ENCODE assay signal across 19 cellular contexts in the genomic region with DNA sequence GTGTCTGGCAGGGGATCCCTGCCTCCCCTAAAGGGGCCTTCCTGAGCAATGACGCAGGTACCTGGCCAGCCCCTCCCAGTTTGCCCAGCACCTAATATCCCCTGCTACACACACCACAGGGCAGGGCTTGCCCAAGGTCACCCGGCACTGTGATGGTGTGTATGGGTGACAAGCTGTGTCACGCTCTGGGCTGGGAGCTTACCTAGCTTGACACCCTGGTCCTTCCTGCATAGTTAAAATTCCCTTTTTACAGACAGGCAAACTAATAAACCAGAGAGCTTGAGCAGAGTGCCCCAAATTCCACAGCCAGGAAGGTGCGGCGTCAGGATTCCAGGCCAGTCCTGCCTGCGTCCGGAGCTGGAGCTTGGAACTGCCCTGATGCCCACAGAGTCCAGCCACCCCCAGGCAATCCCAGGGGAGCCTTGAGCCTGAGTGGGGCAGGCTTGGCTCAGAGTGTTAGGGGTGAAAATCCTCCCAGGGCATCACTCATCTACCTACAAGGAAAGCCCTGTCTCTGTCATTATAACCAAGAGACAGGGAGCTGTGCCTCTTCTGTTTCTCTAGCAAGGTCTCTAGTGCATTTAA. TPM values are rescaled to one million over a fixed set of nuclear protein-coding genes. Genes with fewer than 3 reads are reported as not detected.
DNase-seq lines count a peak whose midpoint lies in the region; ATAC-seq and TF ChIP-seq lines count a peak whose summit lies in the region.
"Had no signal": no experiment of that assay in that cellular context is flagged by ENCODE, and none has a peak within 500 bp of the region (broad histone marks: within the 10 kb centered on the region; RNA-seq: fewer than 3 reads in every experiment).

No MANE protein-coding gene starts in this region.

- H3K27ac Mint-ChIP-seq in endodermal cell (peak overlapping the region; percentile 44), neural progenitor cell (peak overlapping the region; percentile 29)
- H3K27ac Mint-ChIP-seq: CD14-positive monocyte had no signal

- no peak for TF ChIP-seq EP300 in SK-N-SH (IDR thresholded peaks at IDR 0.05; ENCODE audit: borderline replicate concordance in 1 of 2, low read depth in 1 of 2, low read length in 1 of 2)

- H3K36me3 ChIP-seq in SK-N-SH (replicated peaks in 1 of 2; ENCODE audit: control insufficient read depth in 1 of 2, insufficient read depth in 2 of 2, low read length in 1 of 2) (no peaks in the 10 kb centered on the region), endodermal cell (ENCODE audit: control insufficient read depth, insufficient read depth, low read length) (peaks cover 49% of the 10 kb centered on the region), neural progenitor cell (no peaks in the 10 kb centered on the region), Karpas-422 (ENCODE audit: insufficient read depth, low read length) (no peaks in the 10 kb centered on the region)
- H3K36me3 ChIP-seq: BLaER1 had no signal

- H3K9me3 ChIP-seq in SK-N-SH (no peaks in the 10 kb centered on the region), endodermal cell (ENCODE audit: control insufficient read depth, low read length) (no peaks in the 10 kb centered on the region), neural progenitor cell (ENCODE audit: low read depth) (no peaks in the 10 kb centered on the region), Karpas-422 (ENCODE audit: low read length) (no peaks in the 10 kb centered on the region)
- H3K9me3 ChIP-seq: BLaER1 had no signal

- H3K27me3 ChIP-seq in SK-N-SH (ENCODE audit: insufficient read depth), result no peaks in the 10 kb centered on the region
- no peaks in the 10 kb centered on the region for H3K27me3 ChIP-seq in endodermal cell (ENCODE audit: control insufficient read depth, insufficient read depth, low read length, poor library complexity, severe bottlenecking)
- no peaks in the 10 kb centered on the region for H3K27me3 ChIP-seq in neural progenitor cell
- no peaks in the 10 kb centered on the region for H3K27me3 ChIP-seq in Karpas-422 (ENCODE audit: low read length)
- H3K27me3 ChIP-seq: BLaER1 had no signal

- H3F3A ChIP-seq in SK-N-SH (replicated peaks; ENCODE audit: insufficient read depth) (no peaks in the 10 kb centered on the region), neural progenitor cell (ENCODE audit: low read depth) (no peaks in the 10 kb centered on the region)

- H3K4me3 ChIP-seq in SK-N-SH (ENCODE audit: low read depth in 2 of 2, low read length in 1 of 2), result no peak overlapping the region
- H3K4me3 ChIP-seq in endodermal cell (ENCODE audit: low read length), result no peak overlapping the region
- H3K4me3 ChIP-seq in neural progenitor cell, result no peak overlapping the region
- H3K4me3 ChIP-seq in Karpas-422 (ENCODE audit: low read length), result no peak overlapping the region
- H3K4me3 ChIP-seq: BLaER1, GM12878 had no signal

- H3K9me2 ChIP-seq in SK-N-SH (no peaks in the 10 kb centered on the region), Karpas-422 (replicated peaks; ENCODE audit: insufficient read depth, low read length) (no peaks in the 10 kb centered on the region)

- H4K20me1 ChIP-seq in SK-N-SH (ENCODE audit: insufficient read depth) (no peaks in the 10 kb centered on the region), neural progenitor cell (ENCODE audit: low read depth) (no peaks in the 10 kb centered on the region), Karpas-422 (ENCODE audit: insufficient read depth, low read depth, low read length) (no peaks in the 10 kb centered on the region)
- H4K20me1 ChIP-seq: BLaER1 had no signal

- no peak overlapping the region for H2AFZ ChIP-seq in SK-N-SH (ENCODE audit: low read depth)
- H2AFZ ChIP-seq in neural progenitor cell (replicated peaks), result no peak overlapping the region
- H2AFZ ChIP-seq in Karpas-422 (ENCODE audit: low read length), result no peak overlapping the region

- TF ChIP-seq CTCF in SK-N-SH (IDR thresholded peaks at IDR 0.05), result no peak
- no peak for TF ChIP-seq CTCF in endodermal cell (conservative IDR thresholded peaks at IDR 0.05)
- no peak for TF ChIP-seq CTCF in neural progenitor cell (IDR thresholded peaks at IDR 0.05)

- peaks cover 9% of the 10 kb centered on the region for H3K4me1 Mint-ChIP-seq in endodermal cell
- H3K4me1 Mint-ChIP-seq in neural progenitor cell, result peaks cover 6% of the 10 kb centered on the region
- H3K4me1 Mint-ChIP-seq: CD14-positive monocyte; CD4-positive, alpha-beta memory T cell had no signal

- no peaks in the 10 kb centered on the region for H3K79me2 ChIP-seq in SK-N-SH (ENCODE audit: insufficient read depth)
- H3K79me2 ChIP-seq in neural progenitor cell (ENCODE audit: low read depth), result no peaks in the 10 kb centered on the region
- no peaks in the 10 kb centered on the region for H3K79me2 ChIP-seq in Karpas-422 (ENCODE audit: low read length)

- POLR2A ChIA-PET in SK-N-SH (lab: Yijun Ruan, JAX), result no interaction called here

- ATAC-seq in SK-N-SH treated with all-trans-retinoic acid at 6 μM for 48 hours (no peak), HG03354 (IDR thresholded peaks at IDR 0.05; ENCODE audit: poor library complexity, severe bottlenecking, unreplicated experiment) (no peak)
- ATAC-seq: GM12878, HepG2 had no signal

- peak; percentile 29 for DNase-seq in SK-N-SH
- DNase-seq in 8988T, result peak; percentile 46
- peak; percentile 29 for DNase-seq in endodermal cell
- no peak for DNase-seq in neural progenitor cell (ENCODE audit: low spot score)
- DNase-seq in Karpas-422, result no peak
- no peak for DNase-seq in stimulated activated CD8-positive, alpha-beta memory T cell treated with anti-CD3 and anti-CD28 coated beads, Interleukin-4, amount 100 ng/mL, for 48 hours
- DNase-seq: Calu3; CD4-positive, alpha-beta memory T cell; DMS53; DND-41; EL; H9 had no signal

- H3K27me3 Mint-ChIP-seq in endodermal cell (ENCODE audit: insufficient read depth) (no peaks in the 10 kb centered on the region), neural progenitor cell (ENCODE audit: insufficient read depth, low read depth) (peaks cover 4% of the 10 kb centered on the region)
- H3K27me3 Mint-ChIP-seq: CD4-positive, alpha-beta memory T cell had no signal

- H3K36me3 Mint-ChIP-seq in endodermal cell (ENCODE audit: low read depth) (peaks cover 46% of the 10 kb centered on the region), neural progenitor cell (no peaks in the 10 kb centered on the region)
- H3K36me3 Mint-ChIP-seq: CD14-positive monocyte; CD4-positive, alpha-beta memory T cell had no signal

- H3K4me2 ChIP-seq in SK-N-SH, result no peak overlapping the region
- no peak overlapping the region for H3K4me2 ChIP-seq in neural progenitor cell
- H3K4me2 ChIP-seq in Karpas-422 (ENCODE audit: low read depth, low read length, poor library complexity, severe bottlenecking), result no peak overlapping the region
- H3K4me2 ChIP-seq: BLaER1 had no signal

- CTCF ChIA-PET in SK-N-SH (lab: Yijun Ruan, JAX), result interaction anchor here (0.6 to 1.5 kb wide), 2 partner anchors 11 to 293 kb away, joined by 3 to 4 read pairs; no protein-coding TSS in a partner anchor

- H3K4me1 ChIP-seq in SK-N-SH (ENCODE audit: control insufficient read depth in 1 of 2, insufficient read depth in 2 of 2, low read depth in 1 of 2, low read length in 1 of 2) (peaks cover 0 to under 1% of the 10 kb centered on the region in 2 experiments; a peak in 1 of 4 replicates), endodermal cell (ENCODE audit: control insufficient read depth, insufficient read depth, low read length) (peaks cover 5% of the 10 kb centered on the region), neural progenitor cell (peaks cover 7% of the 10 kb centered on the region), Karpas-422 (ENCODE audit: low read length) (peaks cover 17% of the 10 kb centered on the region)

- 88% methylated on average over 6 of the region's 7 CpGs for WGBS in SK-N-SH (ENCODE audit: low lambda C conversion rate)
- 89 to 99% methylated on average over 4 to 7 of the region's 7 CpGs for WGBS in endodermal cell (ENCODE audit: insufficient coverage in 1 of 2, insufficient read length in 1 of 2), 2 experiments

- H3K9me3 Mint-ChIP-seq in endodermal cell (no peaks in the 10 kb centered on the region), neural progenitor cell (no peaks in the 10 kb centered on the region)
- H3K9me3 Mint-ChIP-seq: CD14-positive monocyte; CD4-positive, alpha-beta memory T cell; H9 had no signal

- H3K4me3 Mint-ChIP-seq in endodermal cell, result no peak overlapping the region
- H3K4me3 Mint-ChIP-seq in neural progenitor cell, result no peak overlapping the region
- H3K4me3 Mint-ChIP-seq: CD14-positive monocyte; CD4-positive, alpha-beta memory T cell; H9 had no signal

- H3K27ac ChIP-seq in SK-N-SH (ENCODE audit: low read depth in 2 of 2, low read length in 1 of 2), result no peak overlapping the region
- no peak overlapping the region for H3K27ac ChIP-seq in endodermal cell (ENCODE audit: low read depth, low read length)
- no peak overlapping the region for H3K27ac ChIP-seq in neural progenitor cell
- no peak overlapping the region for H3K27ac ChIP-seq in Karpas-422 (ENCODE audit: low read length)
- H3K27ac ChIP-seq: 22Rv1, BLaER1 had no signal

- H3K9ac ChIP-seq in SK-N-SH, result no peak overlapping the region
- no peak overlapping the region for H3K9ac ChIP-seq in endodermal cell (ENCODE audit: extremely low read depth, low read length, poor library complexity, severe bottlenecking)
- no peak overlapping the region for H3K9ac ChIP-seq in neural progenitor cell
- no peak overlapping the region for H3K9ac ChIP-seq in Karpas-422 (ENCODE audit: low read length)
- H3K9ac ChIP-seq: BLaER1 had no signal

- TF ChIP-seq RAD21 in SK-N-SH (IDR thresholded peaks at IDR 0.05; ENCODE audit: low read length), result no peak

RNA-seq across cellular contexts. Expression of a gene that starts 18.1 kb away (rescaled TPM):
- polyA plus RNA-seq in SK-N-SH (2012; rRNA removed), result 2.6 and 3.1 TPM in 2 replicates
- polyA plus RNA-seq in SK-N-SH (2012; cell fraction: cytosol; rRNA removed), result 1.1 and 2.2 TPM in 2 replicates
- polyA plus RNA-seq in SK-N-SH (2012; cell fraction: nucleus; rRNA removed), result 3.5 and 3.9 TPM in 2 replicates
- 100 to 1,000 TPM in 1 of 2 donors, 10 to 100 TPM in 1; 99.8 to 105 TPM for total RNA-seq in endodermal cell
- 34.0 TPM for polyA plus RNA-seq in endodermal cell (2013, experiment 1 of 2)
- polyA plus RNA-seq in endodermal cell (2013, experiment 2 of 2), result 34.0 TPM
- 7.2 and 26.0 TPM in 2 replicates for total RNA-seq in neural progenitor cell (ENCODE audit: low replicate concordance)
- total RNA-seq in Karpas-422 (2014; rRNA removed; shearing (Covaris generic); ENCODE audit: low replicate concordance), result 4.1 and 5.2 TPM in 2 replicates
- polyA plus RNA-seq: CD14-positive monocyte had no signal

RNA-seq across cellular contexts. Expression of a gene that starts 42.5 kb away (rescaled TPM):
- polyA plus RNA-seq in SK-N-SH (2012; rRNA removed), result 87.3 and 94.1 TPM in 2 replicates
- 53.0 and 69.3 TPM in 2 replicates for polyA plus RNA-seq in SK-N-SH (2012; cell fraction: cytosol; rRNA removed)
- 39.0 and 44.4 TPM in 2 replicates for polyA plus RNA-seq in SK-N-SH (2012; cell fraction: nucleus; rRNA removed)
- total RNA-seq in endodermal cell (100 to 1,000 TPM; 139 to 163 TPM), neural progenitor cell (ENCODE audit: low replicate concordance) (14.9 and 24.5 TPM in 2 replicates)
- polyA plus RNA-seq in endodermal cell (2013, experiment 1 of 2), result 62.2 TPM
- 62.7 TPM for polyA plus RNA-seq in endodermal cell (2013, experiment 2 of 2)
- 19.6 and 28.3 TPM in 2 replicates for total RNA-seq in Karpas-422 (2014; rRNA removed; shearing (Covaris generic); ENCODE audit: low replicate concordance)

RNA-seq across cellular contexts. Expression of a gene that starts 43.2 kb away (rescaled TPM):
- polyA plus RNA-seq in SK-N-SH (2012; rRNA removed), result 4.8 and 7.6 TPM in 2 replicates
- 3.2 and 5.1 TPM in 2 replicates for polyA plus RNA-seq in SK-N-SH (2012; cell fraction: cytosol; rRNA removed)
- polyA plus RNA-seq in SK-N-SH (2012; cell fraction: nucleus; rRNA removed), result 8.5 and 8.8 TPM in 2 replicates
- 10 to 100 TPM in 1 of 2 donors, 1 to 10 TPM in 1; 9.8 to 10.8 TPM for total RNA-seq in endodermal cell
- 11.5 TPM for polyA plus RNA-seq in endodermal cell (2013, experiment 1 of 2)
- 8.2 TPM for polyA plus RNA-seq in endodermal cell (2013, experiment 2 of 2)
- total RNA-seq in neural progenitor cell (ENCODE audit: low replicate concordance), result 1.4 and 5.5 TPM in 2 replicates
- 3.7 and 5.3 TPM in 2 replicates for total RNA-seq in Karpas-422 (2014; rRNA removed; shearing (Covaris generic); ENCODE audit: low replicate concordance)

Comparison
In these comparisons a context has a peak if more than half of its experiments do, and no peak if none do; other contexts are left out.
1. DNase-seq: peak in SK-N-SH (single experiment), 8988T (single experiment) and endodermal cell (single experiment); none in neural progenitor cell (single experiment), Karpas-422 (single experiment) and stimulated activated CD8-positive, alpha-beta memory T cell treated with anti-CD3 and anti-CD28 coated beads, Interleukin-4, amount 100 ng/mL, for 48 hours (single experiment).